Comparison of ENCODE assay signal across 23 cellular contexts in genomic region chr14:76662580-76662979, GRCh38.
DNase-seq lines count a peak whose midpoint lies in the region; ATAC-seq and TF ChIP-seq lines count a peak whose summit lies in the region.
"Had no signal": no experiment of that assay in that cellular context is flagged by ENCODE, and none has a peak within 500 bp of the region (broad histone marks: within the 10 kb centered on the region; RNA-seq: fewer than 3 reads in every experiment).

No MANE protein-coding gene starts in this region.

- 92% methylated on average over 4 of the region's 4 CpGs for WGBS in esophagus muscularis mucosa

- H3K27ac ChIP-seq in esophagus muscularis mucosa (replicated peaks in 1 of 4) (no peak overlapping the region), vagina (no peak overlapping the region)
- no peak overlapping the region for H3K27ac ChIP-seq in effector memory CD4-positive, alpha-beta T cell (ENCODE audit: insufficient read depth, low read length, poor library complexity, severe bottlenecking)
- H3K27ac ChIP-seq: BLaER1 had no signal

- TF ChIP-seq CTCF in esophagus muscularis mucosa (IDR thresholded peaks at IDR 0.05) (no peak), vagina (IDR thresholded peaks at IDR 0.05) (no peak)

- TF ChIP-seq POLR2A in esophagus muscularis mucosa (IDR thresholded peaks at IDR 0.05; ENCODE audit: low read depth) (no peak), vagina (IDR thresholded peaks at IDR 0.05) (no peak), GM18505 (IDR thresholded peaks at IDR 0.05; ENCODE audit: borderline replicate concordance, extremely low read depth, insufficient read depth, insufficient read length) (no peak)

- H3K9me3 ChIP-seq in esophagus muscularis mucosa = peaks cover 0 to 34% (median 18%) of the 10 kb centered on the region in 4 donors
- H3K9me3 ChIP-seq in vagina = no peaks in the 10 kb centered on the region
- H3K9me3 ChIP-seq in effector memory CD4-positive, alpha-beta T cell (ENCODE audit: control insufficient read depth, low read length) = no peaks in the 10 kb centered on the region
- H3K9me3 ChIP-seq: BE2C had no signal

- ATAC-seq in GM18505 (IDR thresholded peaks at IDR 0.05; ENCODE audit: unreplicated experiment) = no peak
- ATAC-seq: GM12878 had no signal

- H3K27me3 ChIP-seq in esophagus muscularis mucosa = peaks cover 0 to 13% (median 0%) of the 10 kb centered on the region in 4 donors
- H3K27me3 ChIP-seq in vagina = no peaks in the 10 kb centered on the region
- no peaks in the 10 kb centered on the region for H3K27me3 ChIP-seq in effector memory CD4-positive, alpha-beta T cell (replicated peaks; ENCODE audit: control insufficient read depth, insufficient read depth, low read length, poor library complexity, severe bottlenecking)
- H3K27me3 ChIP-seq: BE2C, BLaER1 had no signal

- H3K4me3 ChIP-seq in esophagus muscularis mucosa = no peak overlapping the region
- H3K4me3 ChIP-seq in vagina = no peak overlapping the region
- H3K4me3 ChIP-seq in effector memory CD4-positive, alpha-beta T cell (ENCODE audit: insufficient read depth, low read depth, low read length, poor library complexity, severe bottlenecking) = no peak overlapping the region
- H3K4me3 ChIP-seq: BLaER1, GM12878 had no signal

- TF ChIP-seq EP300 in esophagus muscularis mucosa (IDR thresholded peaks at IDR 0.05) = no peak

- H3K36me3 ChIP-seq in esophagus muscularis mucosa (no peaks in the 10 kb centered on the region), vagina (no peaks in the 10 kb centered on the region)
- no peaks in the 10 kb centered on the region for H3K36me3 ChIP-seq in effector memory CD4-positive, alpha-beta T cell (ENCODE audit: control insufficient read depth, insufficient read depth, low read length)
- H3K36me3 ChIP-seq: BE2C, BLaER1 had no signal

- peak; percentile 66 for DNase-seq in esophagus muscularis mucosa (ENCODE audit: extremely low spot score)
- peak; percentile 50 for DNase-seq in posterior vena cava (ENCODE audit: low spot score)
- peak; percentile 34 to 37 for DNase-seq in vagina (ENCODE audit: extremely low spot score in 2 of 2)
- DNase-seq in effector memory CD4-positive, alpha-beta T cell = no peak
- no peak for DNase-seq in stimulated activated CD8-positive, alpha-beta memory T cell treated with anti-CD3 and anti-CD28 coated beads, Interleukin-4, amount 100 ng/mL, for 48 hours
- DNase-seq: 8988T; ACHN; BE2C; C1 segment of cervical spinal cord; CD4-positive, alpha-beta memory T cell; CD4-positive, CD25-positive, alpha-beta regulatory T cell; CD8-positive, alpha-beta memory T cell; COR-L47; DMS 273 treated with DMSO at 0.1 percent for 48 hours; DMS153; DMS53; DMS79; DND-41; EL; GDM1 had no signal

- intact Hi-C loops in esophagus muscularis mucosa (cut with DNase I) (no loop called here), posterior vena cava (cut with DNase I) (no loop called here), vagina (cut with DNase I) (no loop called here)

- H3K4me1 ChIP-seq in esophagus muscularis mucosa (no peaks in the 10 kb centered on the region), vagina (no peaks in the 10 kb centered on the region)
- no peaks in the 10 kb centered on the region for H3K4me1 ChIP-seq in effector memory CD4-positive, alpha-beta T cell (ENCODE audit: control insufficient read depth, insufficient read depth, low read length, poor library complexity, severe bottlenecking)
- H3K4me1 ChIP-seq: BE2C, BLaER1 had no signal

Comparison
In these comparisons a context has a peak if more than half of its experiments do, and no peak if none do; other contexts are left out.
1. DNase-seq: peak in esophagus muscularis mucosa (single experiment), posterior vena cava (single experiment) and vagina (2 of 2); none in effector memory CD4-positive, alpha-beta T cell (0 of 3) and stimulated activated CD8-positive, alpha-beta memory T cell treated with anti-CD3 and anti-CD28 coated beads, Interleukin-4, amount 100 ng/mL, for 48 hours (single experiment).